ENCODE assay signal across 1 cellular context in genomic region chr22:37599161-37599560, GRCh38.
TF ChIP-seq lines count a peak whose summit lies in the region.

No MANE protein-coding gene starts in this region.

TF ChIP-seq in K562, 482 proteins besides CTCF, POLR2A, EP300 and RAD21:
- TF ChIP-seq HNRNPL (IDR thresholded peaks at IDR 0.05; ENCODE audit: low read depth, low read length) (no peak), RBM25 (IDR thresholded peaks at IDR 0.05; ENCODE audit: low read depth, low read length, severe bottlenecking) (peak; percentile 23), NFIC (IDR thresholded peaks at IDR 0.05) (peak; percentile 66), NFYB (IDR thresholded peaks at IDR 0.05; ENCODE audit: extremely low read depth, insufficient read length) (no peak), BCOR (IDR thresholded peaks at IDR 0.05) (peak; percentile 81), TSC22D4 (tag; IDR thresholded peaks at IDR 0.05) (no peak)
